Comparison of ENCODE assay signal across 1 cellular context in the genomic region with DNA sequence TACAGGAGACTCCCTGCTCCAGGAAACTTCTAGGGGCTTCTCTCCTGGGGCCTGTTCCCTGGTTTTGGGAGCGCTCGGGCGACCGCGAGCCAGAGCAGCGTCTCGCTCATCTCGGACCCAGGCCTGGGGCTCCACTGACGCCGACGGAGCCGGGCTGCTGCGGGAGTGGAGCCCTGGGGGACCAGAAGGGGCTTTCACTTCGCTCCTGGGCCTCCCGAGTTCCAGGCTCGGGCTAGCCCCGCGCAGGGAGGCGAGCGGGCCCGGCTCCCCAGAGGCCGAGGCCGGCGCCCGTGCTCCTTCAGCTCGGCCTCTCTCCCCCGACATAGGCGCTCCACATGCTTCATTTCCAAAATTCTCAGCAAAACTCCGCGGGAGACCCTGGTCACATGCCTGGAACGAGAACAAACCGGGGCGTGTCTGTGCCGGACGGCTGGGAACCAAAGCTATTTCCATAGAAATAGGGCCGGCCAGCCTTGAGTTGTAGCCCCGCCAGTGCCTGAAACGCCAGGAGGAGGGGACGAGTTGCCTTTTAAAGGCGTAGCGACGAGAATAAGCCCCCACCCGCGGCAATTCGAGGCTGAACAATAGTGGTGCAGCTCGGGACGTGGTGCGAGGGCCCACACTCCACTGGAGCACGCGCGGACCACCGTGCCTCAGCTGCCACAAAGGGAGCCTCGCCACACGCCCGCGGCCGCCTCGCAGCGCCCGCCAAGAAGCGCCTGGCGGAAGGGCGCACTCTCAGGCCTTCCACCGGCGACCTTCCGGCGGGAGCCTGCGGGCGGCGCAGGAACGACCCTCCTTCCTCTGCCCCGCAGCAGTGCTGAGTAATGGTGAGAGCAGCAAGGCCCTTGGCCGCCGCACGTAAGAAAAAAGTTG.
TF ChIP-seq lines count a peak whose summit lies in the region.

No MANE protein-coding gene starts in this region.

TF ChIP-seq in HEK293, 187 proteins besides CTCF, POLR2A, EP300 and RAD21 (continued from another document):
- TF ChIP-seq, protein P1, sequence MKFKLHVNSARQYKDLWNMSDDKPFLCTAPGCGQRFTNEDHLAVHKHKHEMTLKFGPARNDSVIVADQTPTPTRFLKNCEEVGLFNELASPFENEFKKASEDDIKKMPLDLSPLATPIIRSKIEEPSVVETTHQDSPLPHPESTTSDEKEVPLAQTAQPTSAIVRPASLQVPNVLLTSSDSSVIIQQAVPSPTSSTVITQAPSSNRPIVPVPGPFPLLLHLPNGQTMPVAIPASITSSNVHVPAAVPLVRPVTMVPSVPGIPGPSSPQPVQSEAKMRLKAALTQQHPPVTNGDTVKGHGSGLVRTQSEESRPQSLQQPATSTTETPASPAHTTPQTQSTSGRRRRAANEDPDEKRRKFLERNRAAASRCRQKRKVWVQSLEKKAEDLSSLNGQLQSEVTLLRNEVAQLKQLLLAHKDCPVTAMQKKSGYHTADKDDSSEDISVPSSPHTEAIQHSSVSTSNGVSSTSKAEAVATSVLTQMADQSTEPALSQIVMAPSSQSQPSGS (tag by site-specific recombination; IDR thresholded peaks at IDR 0.05; ENCODE audit: low read depth), result no peak
- peak; percentile 34 for TF ChIP-seq GLIS2 (tag by site-specific recombination; IDR thresholded peaks at IDR 0.05)
- TF ChIP-seq KLF16 (tag by site-specific recombination; IDR thresholded peaks at IDR 0.05), result 0 out of 2 replicates have a peak, but pooled peaks have one; percentile 36
TF ChIP-seq in HEK293: peak in this region for 32.
